33 cellular contexts compared by ENCODE assay signal in genomic region chr11:111089759-111090158, GRCh38.
"Had no signal": no experiment of that assay in that cellular context is flagged by ENCODE, and none has a peak within 500 bp of the region (broad histone marks: within the 10 kb centered on the region; RNA-seq: fewer than 3 reads in every experiment).

No MANE protein-coding gene starts in this region.

- FAIRE-seq: astrocyte, bronchial epithelial cell had no signal

- H3K4me1 ChIP-seq: foreskin keratinocyte, gastrocnemius medialis, heart left ventricle had no signal

- H3K27ac ChIP-seq: brain microvascular endothelial cell, coronary artery, dorsolateral prefrontal cortex, esophagus muscularis mucosa, foreskin keratinocyte, gastrocnemius medialis, heart left ventricle had no signal

- H3K36me3 ChIP-seq: brain microvascular endothelial cell, esophagus muscularis mucosa, gastrocnemius medialis, heart left ventricle had no signal

- ATAC-seq: activated naive CD4-positive, alpha-beta T cell treated with anti-CD3 and anti-CD28 coated beads, Interleukin-2, amount 50 U/mL, for 72 hours; activated T-cell treated with anti-CD3 and anti-CD28 coated beads, Interleukin-2, amount 50 U/mL, for 72 hours; foreskin keratinocyte; gastrocnemius medialis; heart left ventricle; T-helper 17 cell had no signal

- DNase-seq: activated CD4-positive, alpha-beta memory T cell treated with anti-CD3 and anti-CD28 coated beads, Interleukin-2, amount 10 ng/mL, durations not matched to agents 7 days and 5 days; activated CD4-positive, alpha-beta T cell treated with anti-CD3 and anti-CD28 coated beads for 4 hours; activated CD4-positive, alpha-beta T cell treated with anti-CD3 and anti-CD28 coated beads, Interleukin-2, amount 10 ng/mL, durations not matched to agents 7 days and 5 days; activated CD4-positive, alpha-beta T cell treated with anti-CD3 and anti-CD28 coated beads, Interleukin-2, amount 50 U/mL, for 4 hours; activated CD4-positive, CD25-positive, alpha-beta regulatory T cell; activated CD4-positive, CD25-positive, alpha-beta regulatory T cell treated with anti-CD3 and anti-CD28 coated beads, Interleukin-2, amount 50 U/mL, for 72 hours; activated CD8-positive, alpha-beta memory T cell treated with anti-CD3 and anti-CD28 coated beads, Interleukin-2, amount 50 U/mL, for 48 hours; activated gamma-delta T cell; activated naive CD4-positive, alpha-beta T cell; activated naive CD4-positive, alpha-beta T cell treated with anti-CD3 and anti-CD28 coated beads, Interleukin-2, amount 10 ng/mL, durations not matched to agents 7 days and 5 days; activated naive CD8-positive, alpha-beta T cell treated with anti-CD3 and anti-CD28 coated beads, Interleukin-2, amount 10 ng/mL, durations not matched to agents 7 days and 5 days; activated T-cell treated with anti-CD3 and anti-CD28 coated beads for 4 hours; activated T-cell treated with anti-CD3 and anti-CD28 coated beads, Interleukin-2, amount 50 U/mL, for 24 hours; activated T-cell treated with anti-CD3 and anti-CD28 coated beads, Interleukin-2, amount 50 U/mL, for 72 hours; amniotic stem cell; anterior cingulate cortex; brain microvascular endothelial cell; dorsolateral prefrontal cortex; effector memory CD4-positive, alpha-beta T cell; endodermal cell; erythroblast; foreskin keratinocyte; gastrocnemius medialis; glutamatergic neuron; heart left ventricle; T-helper 1 cell; T-helper 17 cell; T1000 had no signal

- H3K4me3 ChIP-seq: coronary artery, dorsolateral prefrontal cortex, esophagus muscularis mucosa, gastrocnemius medialis, heart left ventricle had no signal

- H3K9me3 ChIP-seq: esophagus muscularis mucosa, gastrocnemius medialis had no signal

- H3K27me3 ChIP-seq: brain microvascular endothelial cell, dorsolateral prefrontal cortex, esophagus muscularis mucosa, foreskin keratinocyte, gastrocnemius medialis, heart left ventricle had no signal
